Comparison of ENCODE assay signal across 29 cellular contexts in the genomic region with DNA sequence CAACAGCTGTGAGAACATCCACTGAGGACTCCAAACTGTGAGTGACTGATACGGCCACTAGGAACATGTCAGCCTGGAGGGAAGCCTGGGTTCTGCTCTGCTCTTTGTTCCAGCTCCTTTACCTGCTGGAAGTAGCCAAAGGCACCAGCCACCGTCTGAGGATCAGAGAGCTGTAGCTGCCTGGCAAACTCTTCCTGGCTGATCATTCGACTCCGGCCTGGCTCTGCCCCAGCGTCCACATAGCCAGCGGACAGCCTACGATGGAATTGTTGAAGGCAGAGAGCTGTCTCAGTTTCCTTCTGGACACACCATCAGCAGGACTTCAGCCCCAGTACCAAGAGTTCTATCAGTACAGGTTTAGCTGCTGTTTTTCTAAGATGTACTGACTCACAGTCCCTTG. TPM values are rescaled to one million over a fixed set of nuclear protein-coding genes. Genes with fewer than 3 reads are reported as not detected.
"Had no signal": no experiment of that assay in that cellular context is flagged by ENCODE, and none has a peak within 500 bp of the region (broad histone marks: within the 10 kb centered on the region; RNA-seq: fewer than 3 reads in every experiment).

No MANE protein-coding gene starts in this region.

- H3K9me3 Mint-ChIP-seq: activated naive CD8-positive, alpha-beta T cell treated with anti-CD3 and anti-CD28 coated beads, Interleukin-2, amount 50 U/mL, for 24 hours; nephron; stimulated activated effector memory CD8-positive, alpha-beta T cell treated with anti-CD3 and anti-CD28 coated beads, Interleukin-12 subunit alpha, Interleukin-12 subunit beta, amount 100 ng/mL, for 72 hours; stimulated activated naive CD8-positive, alpha-beta T cell treated with anti-CD3 and anti-CD28 coated beads, Interleukin-15, amount 100 ng/mL, for 72 hours; T-cell had no signal

- H3K9me3 ChIP-seq: body of pancreas, esophagus muscularis mucosa, gastrocnemius medialis, right lobe of liver, suprapubic skin, tibial nerve had no signal

- H3K27ac ChIP-seq: body of pancreas, esophagus muscularis mucosa, gastrocnemius medialis, right lobe of liver, suprapubic skin, tibial nerve had no signal

- ATAC-seq: activated CD4-positive, alpha-beta T cell treated with anti-CD3 and anti-CD28 coated beads for 36 hours; activated naive CD8-positive, alpha-beta T cell treated with anti-CD3 and anti-CD28 coated beads, Interleukin-2, amount 50 U/mL, for 24 hours; body of pancreas; gastrocnemius medialis; left ventricle myocardium superior; right lobe of liver; stimulated activated effector memory CD8-positive, alpha-beta T cell treated with anti-CD3 and anti-CD28 coated beads, Interleukin-12 subunit alpha, Interleukin-12 subunit beta, amount 100 ng/mL, for 72 hours; stimulated activated naive CD8-positive, alpha-beta T cell treated with anti-CD3 and anti-CD28 coated beads, Interleukin-15, amount 100 ng/mL, for 72 hours; T-cell had no signal

- H3K27ac Mint-ChIP-seq: activated CD4-positive, alpha-beta T cell treated with anti-CD3 and anti-CD28 coated beads for 36 hours; activated naive CD8-positive, alpha-beta T cell treated with anti-CD3 and anti-CD28 coated beads, Interleukin-2, amount 50 U/mL, for 24 hours; nephron; stimulated activated naive CD8-positive, alpha-beta T cell treated with anti-CD3 and anti-CD28 coated beads, Interleukin-15, amount 100 ng/mL, for 72 hours; T-cell had no signal

- H3K4me1 ChIP-seq: right lobe of liver had no signal

- H3K27me3 Mint-ChIP-seq: activated CD4-positive, alpha-beta T cell treated with anti-CD3 and anti-CD28 coated beads for 36 hours; activated naive CD8-positive, alpha-beta T cell treated with anti-CD3 and anti-CD28 coated beads, Interleukin-2, amount 50 U/mL, for 24 hours; stimulated activated naive CD8-positive, alpha-beta T cell treated with anti-CD3 and anti-CD28 coated beads, Interleukin-15, amount 100 ng/mL, for 72 hours; T-cell had no signal

- DNase-seq: activated CD4-positive, alpha-beta T cell treated with anti-CD3 and anti-CD28 coated beads for 36 hours; activated CD4-positive, alpha-beta T cell treated with anti-CD3 and anti-CD28 coated beads, Interleukin-2, amount 50 U/mL, for 4 hours; activated gamma-delta T cell; activated naive CD4-positive, alpha-beta T cell treated with anti-CD3 and anti-CD28 coated beads, Interleukin-2, amount 50 U/mL, for 16 hours; activated naive CD8-positive, alpha-beta T cell treated with anti-CD3 and anti-CD28 coated beads, Interleukin-2, amount 50 U/mL, for 24 hours; anterior cingulate cortex; body of pancreas; effector memory CD4-positive, alpha-beta T cell; gastrocnemius medialis; hippocampal formation; left ventricle myocardium superior; mammary epithelial cell; midbrain; occipital lobe; right lobe of liver; small intestine; stimulated activated CD4-positive, alpha-beta T cell treated with anti-CD3 and anti-CD28 coated beads, Interleukin-2, amount 100 ng/mL, for 24 hours; stimulated activated naive CD8-positive, alpha-beta T cell treated with anti-CD3 and anti-CD28 coated beads, Interleukin-15, amount 100 ng/mL, for 72 hours; T-cell; T-helper 9 cell had no signal

- H3K36me3 ChIP-seq: right lobe of liver had no signal

- H3K27me3 ChIP-seq: body of pancreas, esophagus muscularis mucosa, gastrocnemius medialis, right lobe of liver, suprapubic skin, tibial nerve had no signal

- H3K4me3 Mint-ChIP-seq: activated CD4-positive, alpha-beta T cell treated with anti-CD3 and anti-CD28 coated beads for 36 hours; activated naive CD8-positive, alpha-beta T cell treated with anti-CD3 and anti-CD28 coated beads, Interleukin-2, amount 50 U/mL, for 24 hours; nephron; stimulated activated effector memory CD8-positive, alpha-beta T cell treated with anti-CD3 and anti-CD28 coated beads, Interleukin-12 subunit alpha, Interleukin-12 subunit beta, amount 100 ng/mL, for 72 hours; stimulated activated naive CD8-positive, alpha-beta T cell treated with anti-CD3 and anti-CD28 coated beads, Interleukin-15, amount 100 ng/mL, for 72 hours; T-cell had no signal

- H3K4me3 ChIP-seq: body of pancreas, esophagus muscularis mucosa, gastrocnemius medialis, right lobe of liver, suprapubic skin, tibial nerve had no signal

RNA-seq across cellular contexts. Expression of a gene that starts 18.2 kb away (rescaled TPM):
- total RNA-seq: activated CD4-positive, alpha-beta T cell treated with anti-CD3 and anti-CD28 coated beads for 36 hours; activated CD8-positive, alpha-beta memory T cell treated with anti-CD3 and anti-CD28 coated beads for 36 hours; body of pancreas; cardiac septum; dermis microvascular lymphatic vessel endothelial cell; endothelial cell of umbilical vein; esophagus muscularis mucosa; gastrocnemius medialis; left ventricle myocardium superior; mammary epithelial cell; occipital lobe; right lobe of liver; T-cell; tibial nerve had no signal
